Comparison of ENCODE assay signal across 8 cellular contexts in genomic region chr14:73746540-73747385, GRCh38. TPM values are rescaled to one million over a fixed set of nuclear protein-coding genes. Genes with fewer than 3 reads are reported as not detected.
DNase-seq lines count a peak whose midpoint lies in the region; ATAC-seq and TF ChIP-seq lines count a peak whose summit lies in the region.
"Had no signal": no experiment of that assay in that cellular context is flagged by ENCODE, and none has a peak within 500 bp of the region (broad histone marks: within the 10 kb centered on the region; RNA-seq: fewer than 3 reads in every experiment).

No MANE protein-coding gene starts in this region.

- peaks cover 62 to 100% (median 100%) of the 10 kb centered on the region in 12 donors for H3K4me1 ChIP-seq in heart left ventricle

- H3K27ac Mint-ChIP-seq in activated CD4-positive, alpha-beta memory T cell treated with anti-CD3 and anti-CD28 coated beads, Interleukin-2, amount 10 ng/mL, durations not matched to agents 7 days and 5 days, result peak overlapping the region; percentile 75
- H3K27ac Mint-ChIP-seq in stimulated activated memory B cell treated with anti-CD40 and anti-IgM and Interleukin-4, amounts not matched to agents 10 μg/mL and 1 μg/mL and 100 μg/mL, for 72 hours, result peak overlapping the region; percentile 87

- CTCF ChIA-PET in activated CD4-positive, alpha-beta memory T cell treated with anti-CD3 and anti-CD28 coated beads, Interleukin-2, amount 10 ng/mL, durations not matched to agents 7 days and 5 days (lab: Charles Lee), result interaction anchor here (1.1 to 9.8 kb wide), 3 partner anchors 9 to 40 kb away, joined by 5 to 151 read pairs (median 54); a partner anchor contains a TSS

- no peaks in the 10 kb centered on the region for H3K36me3 ChIP-seq in heart left ventricle

- H3K27ac ChIP-seq in HL-60 (replicated peaks), result peak overlapping the region; percentile 90
- H3K27ac ChIP-seq in heart left ventricle, result peak overlapping the region in 11 of 12 donors; percentile 25 to 100 (median 70)

- TF ChIP-seq POLR2A in heart left ventricle (IDR thresholded peaks at IDR 0.05), result no peak

- POLR2A ChIA-PET in activated CD4-positive, alpha-beta memory T cell treated with anti-CD3 and anti-CD28 coated beads, Interleukin-2, amount 10 ng/mL, durations not matched to agents 7 days and 5 days (lab: Charles Lee), result interaction anchor here (1.4 to 10.1 kb wide), 3 partner anchors 10 to 40 kb away, joined by 3 to 372 read pairs (median 16); a partner anchor contains a TSS

- no peaks in the 10 kb centered on the region for H3K9me3 Mint-ChIP-seq in activated CD4-positive, alpha-beta memory T cell treated with anti-CD3 and anti-CD28 coated beads, Interleukin-2, amount 10 ng/mL, durations not matched to agents 7 days and 5 days
- no peaks in the 10 kb centered on the region for H3K9me3 Mint-ChIP-seq in stimulated activated memory B cell treated with anti-CD40 and anti-IgM and Interleukin-4, amounts not matched to agents 10 μg/mL and 1 μg/mL and 100 μg/mL, for 72 hours
- H3K9me3 Mint-ChIP-seq: stimulated activated naive CD8-positive, alpha-beta T cell treated with anti-CD3 and anti-CD28 coated beads, Interleukin-15, Interleukin-2, amounts not matched to agents 100 ng/mL and 50 ng/mL, for 24 hours had no signal

- no peaks in the 10 kb centered on the region for H3K9me3 ChIP-seq in heart left ventricle

- DNase-seq in HL-60 (ENCODE audit: low read depth in 1 of 2, low spot score in 1 of 2), result no peak
- no peak for DNase-seq in activated CD4-positive, alpha-beta memory T cell treated with anti-CD3 and anti-CD28 coated beads, Interleukin-2, amount 10 ng/mL, durations not matched to agents 7 days and 5 days
- DNase-seq in heart left ventricle, result peak in 1 of 5 donors; percentile 41
- no peak for DNase-seq in stimulated activated CD4-positive, alpha-beta T cell treated with anti-CD3 and anti-CD28 coated beads, Interleukin-12 subunit alpha, Interleukin-12 subunit beta, amount 100 ng/mL, for 4 hours
- DNase-seq in activated gamma-delta T cell (lab: John Stamatoyannopoulos, UW), result no peak

- H3K4me1 Mint-ChIP-seq in activated CD4-positive, alpha-beta memory T cell treated with anti-CD3 and anti-CD28 coated beads, Interleukin-2, amount 10 ng/mL, durations not matched to agents 7 days and 5 days, result peaks cover 99% of the 10 kb centered on the region
- H3K4me1 Mint-ChIP-seq in stimulated activated memory B cell treated with anti-CD40 and anti-IgM and Interleukin-4, amounts not matched to agents 10 μg/mL and 1 μg/mL and 100 μg/mL, for 72 hours, result peaks cover 97% of the 10 kb centered on the region

- TF ChIP-seq CTCF in HL-60 (IDR thresholded peaks at IDR 0.05; ENCODE audit: insufficient read depth, low read length) (no peak), heart left ventricle (IDR thresholded peaks at IDR 0.05) (peak in 5 of 12 donors; percentile 13 to 35 (median 22))

- no peak overlapping the region for H3K4me3 ChIP-seq in HL-60 (replicated peaks; ENCODE audit: insufficient read depth, low read length)
- no peak overlapping the region for H3K4me3 ChIP-seq in heart left ventricle

- H3K36me3 Mint-ChIP-seq in activated CD4-positive, alpha-beta memory T cell treated with anti-CD3 and anti-CD28 coated beads, Interleukin-2, amount 10 ng/mL, durations not matched to agents 7 days and 5 days (ENCODE audit: low read depth), result peaks cover 18% of the 10 kb centered on the region
- H3K36me3 Mint-ChIP-seq in stimulated activated memory B cell treated with anti-CD40 and anti-IgM and Interleukin-4, amounts not matched to agents 10 μg/mL and 1 μg/mL and 100 μg/mL, for 72 hours, result no peaks in the 10 kb centered on the region

- H3K27me3 Mint-ChIP-seq in activated CD4-positive, alpha-beta memory T cell treated with anti-CD3 and anti-CD28 coated beads, Interleukin-2, amount 10 ng/mL, durations not matched to agents 7 days and 5 days, result no peaks in the 10 kb centered on the region
- H3K27me3 Mint-ChIP-seq in stimulated activated memory B cell treated with anti-CD40 and anti-IgM and Interleukin-4, amounts not matched to agents 10 μg/mL and 1 μg/mL and 100 μg/mL, for 72 hours, result no peaks in the 10 kb centered on the region
- H3K27me3 Mint-ChIP-seq: stimulated activated naive CD8-positive, alpha-beta T cell treated with anti-CD3 and anti-CD28 coated beads, Interleukin-15, Interleukin-2, amounts not matched to agents 100 ng/mL and 50 ng/mL, for 24 hours had no signal

- H3K4me3 Mint-ChIP-seq in activated CD4-positive, alpha-beta memory T cell treated with anti-CD3 and anti-CD28 coated beads, Interleukin-2, amount 10 ng/mL, durations not matched to agents 7 days and 5 days, result no peak overlapping the region
- peak overlapping the region; percentile 15 for H3K4me3 Mint-ChIP-seq in stimulated activated memory B cell treated with anti-CD40 and anti-IgM and Interleukin-4, amounts not matched to agents 10 μg/mL and 1 μg/mL and 100 μg/mL, for 72 hours
- H3K4me3 Mint-ChIP-seq: stimulated activated naive CD8-positive, alpha-beta T cell treated with anti-CD3 and anti-CD28 coated beads, Interleukin-15, Interleukin-2, amounts not matched to agents 100 ng/mL and 50 ng/mL, for 24 hours had no signal

- H3K27me3 ChIP-seq in HL-60 (ENCODE audit: insufficient read depth, poor library complexity, severe bottlenecking) (no peaks in the 10 kb centered on the region), heart left ventricle (no peaks in the 10 kb centered on the region)

- intact Hi-C loops in heart left ventricle (cut with DNase I), result no loop called here

- peak in 3 of 4 donors; percentile 24 to 28 (median 26) for ATAC-seq in heart left ventricle
- ATAC-seq in stimulated activated memory B cell treated with anti-CD40 and anti-IgM and Interleukin-4, amounts not matched to agents 10 μg/mL and 1 μg/mL and 100 μg/mL, for 72 hours, result no peak
- ATAC-seq in GM19351 (IDR thresholded peaks at IDR 0.05; ENCODE audit: unreplicated experiment), result no peak

- 23 to 44% (median 27%) methylated on average over 5 of the region's 5 CpGs for WGBS in heart left ventricle, 4 donors

RNA-seq across cellular contexts. Expression of gene PNMA1, which starts 32.6 kb away (rescaled TPM):
- 10 to 100 TPM; 28.2 to 30.0 TPM for total RNA-seq in activated CD4-positive, alpha-beta memory T cell treated with anti-CD3 and anti-CD28 coated beads, Interleukin-2, amount 10 ng/mL, durations not matched to agents 7 days and 5 days
- total RNA-seq in heart left ventricle, result 10 to 100 TPM; 14.5 to 32.3 (median 25.9) TPM
- 10 to 100 TPM in 1 of 2 donors, 1 to 10 TPM in 1; 7.4 to 27.3 TPM for polyA plus RNA-seq in heart left ventricle

Comparison
In these comparisons a context has a peak if more than half of its experiments do, and no peak if none do; other contexts are left out.
1. ATAC-seq: peak in heart left ventricle (3 of 4); none in stimulated activated memory B cell treated with anti-CD40 and anti-IgM and Interleukin-4, amounts not matched to agents 10 μg/mL and 1 μg/mL and 100 μg/mL, for 72 hours (single experiment) and GM19351 (single experiment).